ENCODE assay signal across 7 cellular contexts in genomic region chr7:22235134-22235533, GRCh38.
"Had no signal": no experiment of that assay in that cellular context is flagged by ENCODE, and none has a peak within 500 bp of the region (broad histone marks: within the 10 kb centered on the region; RNA-seq: fewer than 3 reads in every experiment).

No MANE protein-coding gene starts in this region.

- H3K36me3 Mint-ChIP-seq: IgD-negative memory B cell had no signal

- H3K27ac Mint-ChIP-seq: IgD-negative memory B cell had no signal

- H3K27me3 Mint-ChIP-seq: IgD-negative memory B cell had no signal

- FAIRE-seq: HTR-8/SVneo had no signal

- H3K27ac ChIP-seq: GM23248 had no signal

- H2AFZ ChIP-seq: GM23248 had no signal

- H3K4me3 ChIP-seq: GM23248 had no signal

- H3K4me1 Mint-ChIP-seq: IgD-negative memory B cell had no signal

- H3K4me3 Mint-ChIP-seq: IgD-negative memory B cell had no signal

- H3K9ac ChIP-seq: GM23248 had no signal

- H3K9me3 Mint-ChIP-seq: IgD-negative memory B cell had no signal

- DNase-seq: GM23248, GOT3, H7, HCEC 1CT, KG1 had no signal
